14 cellular contexts compared by ENCODE assay signal in the genomic region with DNA sequence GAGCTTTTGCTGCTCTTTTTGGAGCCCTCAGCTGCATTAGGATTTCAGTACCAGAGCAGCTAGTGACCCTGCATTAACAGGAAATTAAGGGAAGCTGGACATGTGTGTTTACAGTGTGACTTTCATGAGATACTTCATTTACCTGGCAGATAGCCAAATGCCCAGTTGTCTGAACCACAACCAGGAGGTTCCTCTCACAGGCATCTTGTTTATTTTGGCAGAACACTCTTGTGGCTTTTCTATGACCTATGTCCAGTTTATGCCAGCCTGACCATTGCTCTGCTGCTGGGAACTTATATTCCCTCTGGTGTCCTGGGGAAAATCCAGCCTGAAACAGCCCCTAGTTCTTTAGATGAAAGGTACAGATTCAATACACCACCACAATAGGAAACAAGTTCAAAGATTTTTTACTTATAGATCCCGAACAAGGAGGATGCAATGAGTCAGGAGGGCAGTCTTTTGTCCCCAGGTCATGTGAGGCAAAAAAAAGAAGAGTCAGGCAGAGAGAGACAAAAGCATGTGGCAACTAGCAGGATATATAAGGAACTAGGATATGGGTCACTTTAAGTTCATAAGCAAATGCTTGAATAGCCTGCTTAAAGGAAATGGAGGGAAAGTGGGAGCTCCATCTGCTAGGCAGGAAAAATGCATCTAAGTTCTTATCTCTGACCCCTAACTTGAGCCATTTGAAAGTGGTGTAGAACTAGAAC.
DNase-seq lines count a peak whose midpoint lies in the region; ATAC-seq and TF ChIP-seq lines count a peak whose summit lies in the region.
"Had no signal": no experiment of that assay in that cellular context is flagged by ENCODE, and none has a peak within 500 bp of the region (broad histone marks: within the 10 kb centered on the region; RNA-seq: fewer than 3 reads in every experiment).

No MANE protein-coding gene starts in this region.

- H3K4me2 ChIP-seq in SK-N-SH: no peak overlapping the region
- H3K4me2 ChIP-seq in fibroblast of lung (ENCODE audit: extremely low read depth, insufficient read depth, low read length): no peak overlapping the region

- TF ChIP-seq POLR2A in stomach (IDR thresholded peaks at IDR 0.05): no peak

- DNase-seq in SK-N-SH (peak; percentile 38), RPMI7951 (ENCODE audit: low read depth) (peak; percentile 10), fibroblast of lung (ENCODE audit: low read depth in 2 of 2) (peak; percentile 10 to 34), stomach (peak; percentile 26)
- DNase-seq: activated CD8-positive, alpha-beta memory T cell treated with anti-CD3 and anti-CD28 coated beads, Interleukin-2, amount 50 U/mL, for 4 hours; activated naive CD8-positive, alpha-beta T cell treated with anti-CD3 and anti-CD28 coated beads, Interleukin-2, amount 10 ng/mL, durations not matched to agents 7 days and 5 days; gastrocnemius medialis; nucleus accumbens had no signal

- H3K27ac ChIP-seq in SK-N-SH (ENCODE audit: low read depth in 2 of 2, low read length in 1 of 2) (no peak overlapping the region), fibroblast of lung (ENCODE audit: insufficient read depth, low read length) (no peak overlapping the region), stomach (peak overlapping the region in 1 of 5 donors; percentile 8)
- H3K27ac ChIP-seq: coronary artery, gastrocnemius medialis had no signal

- no peaks in the 10 kb centered on the region for H3K9me2 ChIP-seq in SK-N-SH

- H3K27me3 ChIP-seq in SK-N-SH (ENCODE audit: insufficient read depth) (no peaks in the 10 kb centered on the region), fibroblast of lung (ENCODE audit: control insufficient read depth, insufficient read depth, low read length) (no peaks in the 10 kb centered on the region), stomach (no peaks in the 10 kb centered on the region)
- H3K27me3 ChIP-seq: gastrocnemius medialis had no signal

- no peaks in the 10 kb centered on the region for H3K9me3 ChIP-seq in SK-N-SH
- no peaks in the 10 kb centered on the region for H3K9me3 ChIP-seq in fibroblast of lung (ENCODE audit: control insufficient read depth, insufficient read depth, low read depth, low read length)
- no peaks in the 10 kb centered on the region for H3K9me3 ChIP-seq in stomach
- H3K9me3 ChIP-seq: gastrocnemius medialis had no signal

- H3K79me2 ChIP-seq in SK-N-SH (ENCODE audit: insufficient read depth): no peaks in the 10 kb centered on the region
- H3K79me2 ChIP-seq in fibroblast of lung (ENCODE audit: control insufficient read depth, insufficient read depth, low read length): no peaks in the 10 kb centered on the region

- TF ChIP-seq CTCF in SK-N-SH (IDR thresholded peaks at IDR 0.05) (no peak), fibroblast of lung (conservative IDR thresholded peaks at IDR 0.05 in 1 of 2, IDR thresholded peaks at IDR 0.05 in 1 of 2; ENCODE audit: low read depth in 1 of 2, low read length in 2 of 2) (no peak), stomach (IDR thresholded peaks at IDR 0.05) (no peak)

- H4K20me1 ChIP-seq in SK-N-SH (ENCODE audit: insufficient read depth) (no peaks in the 10 kb centered on the region), fibroblast of lung (ENCODE audit: control insufficient read depth, extremely low read depth, insufficient read depth, low read length) (no peaks in the 10 kb centered on the region)

- POLR2A ChIA-PET in SK-N-SH (lab: Yijun Ruan, JAX): no interaction called here

- no peak overlapping the region for H3K4me3 ChIP-seq in SK-N-SH (ENCODE audit: low read depth in 2 of 2, low read length in 1 of 2)
- H3K4me3 ChIP-seq in fibroblast of lung (replicated peaks in 1 of 4; ENCODE audit: control extremely low read depth in 1 of 4, insufficient read depth in 1 of 4, low read depth in 3 of 4, low read length in 4 of 4): no peak overlapping the region
- H3K4me3 ChIP-seq in stomach: no peak overlapping the region
- H3K4me3 ChIP-seq: coronary artery, gastrocnemius medialis, GM12878 had no signal

- TF ChIP-seq RAD21 in SK-N-SH (IDR thresholded peaks at IDR 0.05; ENCODE audit: low read length): 0 out of 2 replicates have a peak, but pooled peaks have one; percentile 7

- H2AFZ ChIP-seq in SK-N-SH (ENCODE audit: low read depth) (no peak overlapping the region), fibroblast of lung (ENCODE audit: low read length) (no peak overlapping the region)

- H3F3A ChIP-seq in SK-N-SH (replicated peaks; ENCODE audit: insufficient read depth): no peaks in the 10 kb centered on the region

- 10% methylated on average over 1 of the region's 1 CpG for WGBS in SK-N-SH (ENCODE audit: low lambda C conversion rate)
- WGBS in stomach, 5 donors: 0 to 39% (median 33%) methylated on average over 1 of the region's 1 CpG

- H3K36me3 ChIP-seq in SK-N-SH (replicated peaks in 1 of 2; ENCODE audit: control insufficient read depth in 1 of 2, insufficient read depth in 2 of 2, low read length in 1 of 2): no peaks in the 10 kb centered on the region
- no peaks in the 10 kb centered on the region for H3K36me3 ChIP-seq in fibroblast of lung (ENCODE audit: control insufficient read depth, insufficient read depth, low read length)
- no peaks in the 10 kb centered on the region for H3K36me3 ChIP-seq in stomach
- H3K36me3 ChIP-seq: gastrocnemius medialis had no signal

- H3K9ac ChIP-seq in SK-N-SH (no peak overlapping the region), fibroblast of lung (ENCODE audit: insufficient read depth, low read length) (no peak overlapping the region)

- intact Hi-C loops in stomach (cut with DNase I; ENCODE audit: low total_unique reads): no loop called here

- H3K4me1 ChIP-seq in SK-N-SH (ENCODE audit: control insufficient read depth in 1 of 2, insufficient read depth in 2 of 2, low read depth in 1 of 2, low read length in 1 of 2): peaks cover 0 to 6% of the 10 kb centered on the region in 2 experiments; a peak in 2 of 4 replicates
- no peaks in the 10 kb centered on the region for H3K4me1 ChIP-seq in fibroblast of lung (ENCODE audit: control insufficient read depth, extremely low read depth, insufficient read depth, low read length)
- H3K4me1 ChIP-seq in stomach: peaks cover 0 to 8% (median 4%) of the 10 kb centered on the region in 4 donors

- ATAC-seq in SK-N-SH treated with all-trans-retinoic acid at 6 μM for 48 hours (no peak), GM19328 (IDR thresholded peaks at IDR 0.05; ENCODE audit: unreplicated experiment) (no peak), HG02970 (IDR thresholded peaks at IDR 0.05; ENCODE audit: low FRiP score, unreplicated experiment) (no peak), HG02642 (IDR thresholded peaks at IDR 0.05; ENCODE audit: poor library complexity, unreplicated experiment) (no peak)
- ATAC-seq: gastrocnemius medialis, GM12878 had no signal

- CTCF ChIA-PET in SK-N-SH (lab: Yijun Ruan, JAX): no interaction called here

- no peak for TF ChIP-seq EP300 in SK-N-SH (IDR thresholded peaks at IDR 0.05; ENCODE audit: borderline replicate concordance in 1 of 2, low read depth in 1 of 2, low read length in 1 of 2)
- no peak for TF ChIP-seq EP300 in stomach (IDR thresholded peaks at IDR 0.05)

TF ChIP-seq in SK-N-SH, 30 proteins besides CTCF, POLR2A, EP300 and RAD21:
- TF ChIP-seq RFX5 (IDR thresholded peaks at IDR 0.05; ENCODE audit: low read length): no peak
- no peak for TF ChIP-seq SIN3A (IDR thresholded peaks at IDR 0.05; ENCODE audit: borderline replicate concordance, low read depth, low read length)
- no peak for TF ChIP-seq MXI1 (IDR thresholded peaks at IDR 0.05; ENCODE audit: low read depth, low read length)
- TF ChIP-seq NFIC (IDR thresholded peaks at IDR 0.05; ENCODE audit: borderline replicate concordance): no peak
- no peak for TF ChIP-seq EZH2phosphoT487 (IDR thresholded peaks at IDR 0.05; ENCODE audit: borderline replicate concordance, low read depth)

TF ChIP-seq in SK-N-SH treated with all-trans-retinoic acid at 6 μM for 48 hours, 23 proteins besides CTCF, POLR2A, EP300 and RAD21 (continues in another document):
- TF ChIP-seq BACH2 (CRISPR knock-in tag; IDR thresholded peaks at IDR 0.05; ENCODE audit: borderline replicate concordance) (no peak), CREB5 (CRISPR knock-in tag; IDR thresholded peaks at IDR 0.05; ENCODE audit: low read depth) (no peak), ZFP3 (CRISPR knock-in tag; IDR thresholded peaks at IDR 0.05) (no peak), ZNF70 (CRISPR knock-in tag; IDR thresholded peaks at IDR 0.05) (no peak), CSRNP3 (CRISPR knock-in tag; IDR thresholded peaks at IDR 0.05) (no peak)
